11 cellular contexts compared by ENCODE assay signal in genomic region chr7:149870701-149871483, GRCh38. TPM values are rescaled to one million over a fixed set of nuclear protein-coding genes. Genes with fewer than 3 reads are reported as not detected.
A peak's percentile ranks its signal among the peaks of the same experiment; 100 is the strongest.
DNase-seq lines count a peak whose midpoint lies in the region; ATAC-seq and TF ChIP-seq lines count a peak whose summit lies in the region.
"Had no signal": no experiment of that assay in that cellular context is flagged by ENCODE, and none has a peak within 500 bp of the region (broad histone marks: within the 10 kb centered on the region; RNA-seq: fewer than 3 reads in every experiment).

No MANE protein-coding gene starts in this region.

- peak overlapping the region; percentile 51 for H3K27ac ChIP-seq in CD4-positive, alpha-beta T cell (ENCODE audit: low read depth, low read length)
- no peak overlapping the region for H3K27ac ChIP-seq in A673 (ENCODE audit: low read depth, low read length, poor library complexity, severe bottlenecking)
- H3K27ac ChIP-seq: gastroesophageal sphincter, SJCRH30 had no signal

- H3K27ac Mint-ChIP-seq in CD4-positive, alpha-beta T cell, result peak overlapping the region; percentile 92
- H3K27ac Mint-ChIP-seq in activated naive CD8-positive, alpha-beta T cell treated with anti-CD3 and anti-CD28 coated beads for 36 hours, result peak overlapping the region; percentile 95
- peak overlapping the region; percentile 83 to 99 (median 98) for H3K27ac Mint-ChIP-seq in naive thymus-derived CD8-positive, alpha-beta T cell

- ATAC-seq in CD4-positive, alpha-beta T cell (ENCODE audit: poor library complexity), result no peak
- ATAC-seq in naive thymus-derived CD8-positive, alpha-beta T cell, result no peak
- ATAC-seq in HG03039 (IDR thresholded peaks at IDR 0.05; ENCODE audit: unreplicated experiment), result no peak
- ATAC-seq: gastroesophageal sphincter had no signal

- no TSS peak for BruUV-seq in A673 (replicated peaks; lab: Mats Ljungman, UMichigan)

- CTCF ChIA-PET in CD4-positive, alpha-beta T cell (lab: Charles Lee), result interaction anchor here (1.6 to 2.4 kb wide), 5 partner anchors 10 to 246 kb away, joined by 5 to 7 read pairs (median 6); partner anchors contain the start of gene ZNF862
- CTCF ChIA-PET in A673 (lab: Charles Lee), result no interaction called here

- H3K36me3 ChIP-seq in Loucy (ENCODE audit: insufficient read depth, low read length), result no peaks in the 10 kb centered on the region
- no peaks in the 10 kb centered on the region for H3K36me3 ChIP-seq in A673 (ENCODE audit: insufficient read depth, low read length, poor library complexity, severe bottlenecking)
- H3K36me3 ChIP-seq: SJCRH30 had no signal

- peaks cover 90% of the 10 kb centered on the region for H3K4me1 Mint-ChIP-seq in CD4-positive, alpha-beta T cell (ENCODE audit: low read depth)
- peaks cover 79% of the 10 kb centered on the region for H3K4me1 Mint-ChIP-seq in activated naive CD8-positive, alpha-beta T cell treated with anti-CD3 and anti-CD28 coated beads for 36 hours
- peaks cover 51 to 94% (median 89%) of the 10 kb centered on the region in 4 donors for H3K4me1 Mint-ChIP-seq in naive thymus-derived CD8-positive, alpha-beta T cell

- DNase-seq in CD4-positive, alpha-beta T cell, result peak in 1 of 10 experiments; percentile 31
- DNase-seq in activated naive CD8-positive, alpha-beta T cell treated with anti-CD3 and anti-CD28 coated beads for 36 hours, result peak; percentile 68
- DNase-seq in naive thymus-derived CD8-positive, alpha-beta T cell, result peak in 1 of 10 donors; percentile 29
- DNase-seq in NCI-H1092 (lab: John Stamatoyannopoulos, UW) (no peak), A673 (ENCODE audit: low spot score) (no peak)
- DNase-seq: C1 segment of cervical spinal cord, MV-4-11, SJCRH30 had no signal

- H3K9me3 Mint-ChIP-seq in CD4-positive, alpha-beta T cell, result no peaks in the 10 kb centered on the region
- no peaks in the 10 kb centered on the region for H3K9me3 Mint-ChIP-seq in activated naive CD8-positive, alpha-beta T cell treated with anti-CD3 and anti-CD28 coated beads for 36 hours
- H3K9me3 Mint-ChIP-seq in naive thymus-derived CD8-positive, alpha-beta T cell, result no peaks in the 10 kb centered on the region

- intact Hi-C loops in CD4-positive, alpha-beta T cell (cut with DNase I, micrococcal nuclease), result loop anchor here (1.0 to 5.0 kb wide), 4 partner anchors 14 to 154 kb away; partner anchors contain the start of genes ZNF467 (in 1 of the 2) and ZNF862 (in 1 of the 2)
- intact Hi-C loops in A673 (cut with micrococcal nuclease; ENCODE audit: unreplicated experiment), result no loop called here

- H4K20me1 ChIP-seq in Loucy (ENCODE audit: insufficient read depth, low read length, poor library complexity, severe bottlenecking), result peaks cover 2% of the 10 kb centered on the region

- H3K36me3 Mint-ChIP-seq in CD4-positive, alpha-beta T cell (ENCODE audit: low read depth), result no peaks in the 10 kb centered on the region
- H3K36me3 Mint-ChIP-seq in activated naive CD8-positive, alpha-beta T cell treated with anti-CD3 and anti-CD28 coated beads for 36 hours, result peaks cover 31% of the 10 kb centered on the region
- H3K36me3 Mint-ChIP-seq in naive thymus-derived CD8-positive, alpha-beta T cell, result peaks cover 0 to 5% (median under 1%) of the 10 kb centered on the region in 3 donors

- no peaks in the 10 kb centered on the region for H3K9me2 ChIP-seq in Loucy (replicated peaks; ENCODE audit: low read depth, low read length)

- peaks cover 6% of the 10 kb centered on the region for H3F3A ChIP-seq in Loucy (ENCODE audit: low read depth)

- POLR2A ChIA-PET in CD4-positive, alpha-beta T cell (lab: Charles Lee), result interaction anchor here (1.4 to 7.2 kb wide), 8 partner anchors 9 to 97 kb away, joined by 3 to 83 read pairs (median 9); partner anchors contain the start of genes ZNF467 and ZNF862
- POLR2A ChIA-PET in naive thymus-derived CD8-positive, alpha-beta T cell (lab: Charles Lee), result interaction anchor here (0.6 to 13.7 kb wide), 11 partner anchors 8 to 1157 kb away, joined by 3 to 241 read pairs (median 6); partner anchors contain the start of genes ABCB8 and ZNF862
- POLR2A ChIA-PET in A673 (lab: Charles Lee; ENCODE audit: low non-redundant PET), result interaction anchor here (0.5 kb wide), 1 partner anchor 1497 kb away, joined by 3 read pairs; no protein-coding TSS in a partner anchor

- no peak overlapping the region for H3K9ac ChIP-seq in Loucy (ENCODE audit: low read depth, low read length, poor library complexity, severe bottlenecking)

- H3K27me3 Mint-ChIP-seq in CD4-positive, alpha-beta T cell, result no peaks in the 10 kb centered on the region
- no peaks in the 10 kb centered on the region for H3K27me3 Mint-ChIP-seq in activated naive CD8-positive, alpha-beta T cell treated with anti-CD3 and anti-CD28 coated beads for 36 hours
- no peaks in the 10 kb centered on the region for H3K27me3 Mint-ChIP-seq in naive thymus-derived CD8-positive, alpha-beta T cell

- H3K79me2 ChIP-seq in Loucy (ENCODE audit: insufficient read depth, low read length), result peaks cover 17% of the 10 kb centered on the region; the same call in 1 of the 2 replicates

- H3K9me3 ChIP-seq in CD4-positive, alpha-beta T cell (ENCODE audit: control insufficient read depth, low read length), result no peaks in the 10 kb centered on the region
- H3K9me3 ChIP-seq in Loucy (ENCODE audit: insufficient read depth, low read depth, low read length) (no peaks in the 10 kb centered on the region), A673 (ENCODE audit: low read depth, low read length, poor library complexity, severe bottlenecking) (no peaks in the 10 kb centered on the region)
- H3K9me3 ChIP-seq: gastroesophageal sphincter, SJCRH30 had no signal

- H3K27me3 ChIP-seq in CD4-positive, alpha-beta T cell (ENCODE audit: control insufficient read depth, insufficient read depth, low read length), result no peaks in the 10 kb centered on the region
- H3K27me3 ChIP-seq in Loucy (ENCODE audit: insufficient read depth, low read length, poor library complexity, severe bottlenecking) (no peaks in the 10 kb centered on the region), A673 (replicated peaks; ENCODE audit: insufficient read depth, low read depth, low read length, poor library complexity) (no peaks in the 10 kb centered on the region)
- H3K27me3 ChIP-seq: gastroesophageal sphincter, SJCRH30 had no signal

- peak overlapping the region; percentile 92 for H3K4me3 Mint-ChIP-seq in CD4-positive, alpha-beta T cell
- H3K4me3 Mint-ChIP-seq in activated naive CD8-positive, alpha-beta T cell treated with anti-CD3 and anti-CD28 coated beads for 36 hours, result peak overlapping the region; percentile 18
- peak overlapping the region; percentile 12 to 96 (median 90) for H3K4me3 Mint-ChIP-seq in naive thymus-derived CD8-positive, alpha-beta T cell

- H3K4me1 ChIP-seq in Loucy (ENCODE audit: insufficient read depth, low read length, poor library complexity, severe bottlenecking), result peaks cover 79% of the 10 kb centered on the region
- H3K4me1 ChIP-seq in A673 (ENCODE audit: insufficient read depth, low read length, poor library complexity, severe bottlenecking), result peaks cover 9% of the 10 kb centered on the region
- H3K4me1 ChIP-seq: SJCRH30 had no signal

- TF ChIP-seq CTCF in CD4-positive, alpha-beta T cell (IDR thresholded peaks at IDR 0.05), result no peak
- TF ChIP-seq CTCF in Loucy (conservative IDR thresholded peaks at IDR 0.05; ENCODE audit: low read length) (no peak), A673 (conservative IDR thresholded peaks at IDR 0.05; ENCODE audit: low read depth, low read length) (no peak)

- H3K4me2 ChIP-seq in Loucy (ENCODE audit: low read depth, low read length, poor library complexity, severe bottlenecking), result peak overlapping the region; percentile 63

- H3K4me3 ChIP-seq in Loucy (ENCODE audit: low read length, poor library complexity, severe bottlenecking) (no peak overlapping the region), A673 (ENCODE audit: low read depth, low read length, poor library complexity, severe bottlenecking) (no peak overlapping the region)
- H3K4me3 ChIP-seq: gastroesophageal sphincter, SJCRH30 had no signal

- no peak overlapping the region for H2AFZ ChIP-seq in Loucy (ENCODE audit: low read length)

RNA-seq across cellular contexts. Expression of gene ATP6V0E2, which starts 2.9 kb away (rescaled TPM):
- total RNA-seq in CD4-positive, alpha-beta T cell, result 10 to 100 TPM; 23.2 to 24.9 TPM
- 10 to 100 TPM; 59.2 to 64.0 TPM for total RNA-seq in activated naive CD8-positive, alpha-beta T cell treated with anti-CD3 and anti-CD28 coated beads for 36 hours
- total RNA-seq in naive thymus-derived CD8-positive, alpha-beta T cell, result 10 to 100 TPM; 81.7 to 90.5 TPM
- polyA plus RNA-seq in naive thymus-derived CD8-positive, alpha-beta T cell, result 100 to 1,000 TPM; 209 to 253 (median 246) TPM
- total RNA-seq in A673 (2021), result 50.1 and 51.9 TPM in 2 replicates

RNA-seq across cellular contexts. Expression of gene ZNF862, which starts 32.7 kb away (rescaled TPM):
- 10 to 100 TPM; 25.6 to 26.6 TPM for total RNA-seq in CD4-positive, alpha-beta T cell
- total RNA-seq in activated naive CD8-positive, alpha-beta T cell treated with anti-CD3 and anti-CD28 coated beads for 36 hours, result 1 to 10 TPM; 5.9 to 7.0 TPM
- 10 to 100 TPM; 82.9 to 88.4 TPM for total RNA-seq in naive thymus-derived CD8-positive, alpha-beta T cell
- polyA plus RNA-seq in naive thymus-derived CD8-positive, alpha-beta T cell, result 10 to 100 TPM in 1 of 3 donors, 1 to 10 TPM in 2; 6.1 to 10.6 (median 9.6) TPM
- 5.7 and 8.3 TPM in 2 replicates for total RNA-seq in A673 (2021)

Comparison
In these comparisons a context has a peak if more than half of its experiments do, and no peak if none do; other contexts are left out.
1. H3K4me3 Mint-ChIP-seq: peak in every context shown above with its lines; median percentile 92 in CD4-positive, alpha-beta T cell; 90 in naive thymus-derived CD8-positive, alpha-beta T cell; 18 in activated naive CD8-positive, alpha-beta T cell treated with anti-CD3 and anti-CD28 coated beads for 36 hours.